In the genomic region with DNA sequence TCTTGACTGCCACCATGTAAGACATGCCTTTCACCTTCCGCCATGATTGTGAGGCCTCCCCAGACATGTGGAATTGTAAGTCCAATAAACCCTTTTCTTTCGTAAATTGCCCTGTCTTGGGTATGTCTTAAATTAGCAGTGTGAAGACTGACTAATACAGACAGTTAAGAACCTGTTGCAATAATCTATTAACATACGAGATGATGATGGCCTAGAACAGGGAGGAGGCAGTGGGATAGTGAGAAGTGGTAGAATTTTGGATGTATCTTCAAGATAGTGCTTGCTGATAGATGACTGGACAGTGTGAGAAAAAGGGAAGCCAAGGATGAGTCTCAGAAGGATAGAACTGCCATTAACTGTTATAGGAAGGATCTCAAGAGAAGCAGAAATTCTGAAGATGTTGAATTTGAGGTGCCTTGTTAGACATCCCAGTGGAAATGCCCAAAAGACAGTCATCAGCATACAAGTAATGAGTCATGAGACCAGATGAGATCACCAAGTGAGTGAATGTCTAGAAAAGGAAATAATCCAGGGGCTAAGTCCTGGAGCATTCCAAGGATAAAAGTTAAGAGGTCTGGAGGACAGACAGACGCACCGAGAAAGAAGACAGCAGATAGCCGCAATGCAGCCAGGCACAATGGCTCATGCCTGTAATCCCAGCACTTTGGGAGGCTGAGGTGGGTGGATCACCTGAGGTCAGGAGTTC, we compare ENCODE assay signal across 13 cellular contexts. TPM values are rescaled to one million over a fixed set of nuclear protein-coding genes. Genes with fewer than 3 reads are reported as not detected.
DNase-seq lines count a peak whose midpoint lies in the region; ATAC-seq and TF ChIP-seq lines count a peak whose summit lies in the region.
"Had no signal": no experiment of that assay in that cellular context is flagged by ENCODE, and none has a peak within 500 bp of the region (broad histone marks: within the 10 kb centered on the region; RNA-seq: fewer than 3 reads in every experiment).

No MANE protein-coding gene starts in this region.

- no peak for TF ChIP-seq POLR2A in erythroblast (IDR thresholded peaks at IDR 0.05; ENCODE audit: low read length)

- H3K9ac ChIP-seq in fibroblast of lung (ENCODE audit: insufficient read depth, low read length), result no peak overlapping the region

- DNase-seq in EH (ENCODE audit: low read depth) (peak; percentile 94), RPMI7951 (ENCODE audit: low read depth) (peak; percentile 87), fibroblast of lung (ENCODE audit: low read depth in 2 of 2) (peak; percentile 77 to 95), renal cortical epithelial cell (ENCODE audit: low read depth) (peak; percentile 81), erythroblast (lab: John Stamatoyannopoulos, UW) (no peak), DMS153 (lab: John Stamatoyannopoulos, UW) (no peak), left lobe of liver (ENCODE audit: low spot score) (no peak)
- DNase-seq: colonic mucosa; naive thymus-derived CD4-positive, alpha-beta T cell; NCI-H2107; stimulated activated CD4-positive, alpha-beta T cell treated with anti-CD3 and anti-CD28 coated beads, Interleukin-15, amount 100 ng/mL, for 24 hours had no signal

- peak overlapping the region; percentile 30 for H3K27ac ChIP-seq in fibroblast of lung (ENCODE audit: insufficient read depth, low read length)
- H3K27ac ChIP-seq: colonic mucosa had no signal

- no peak overlapping the region for H3K4me2 ChIP-seq in fibroblast of lung (ENCODE audit: extremely low read depth, insufficient read depth, low read length)

- H3K4me3 ChIP-seq in fibroblast of lung (replicated peaks in 1 of 4; ENCODE audit: control extremely low read depth in 1 of 4, insufficient read depth in 1 of 4, low read depth in 3 of 4, low read length in 4 of 4), result no peak overlapping the region
- H3K4me3 ChIP-seq: colonic mucosa had no signal

- H2AFZ ChIP-seq in fibroblast of lung (ENCODE audit: low read length), result no peak overlapping the region

- H4K20me1 ChIP-seq in fibroblast of lung (ENCODE audit: control insufficient read depth, extremely low read depth, insufficient read depth, low read length), result no peaks in the 10 kb centered on the region

- no peaks in the 10 kb centered on the region for H3K36me3 ChIP-seq in fibroblast of lung (ENCODE audit: control insufficient read depth, insufficient read depth, low read length)
- H3K36me3 ChIP-seq: colonic mucosa had no signal

- H3K79me2 ChIP-seq in fibroblast of lung (ENCODE audit: control insufficient read depth, insufficient read depth, low read length), result no peaks in the 10 kb centered on the region

- ATAC-seq in left lobe of liver (no peak), HG03342 (IDR thresholded peaks at IDR 0.05; ENCODE audit: unreplicated experiment) (no peak)
- ATAC-seq: activated CD4-positive, CD25-positive, alpha-beta regulatory T cell treated with anti-CD3 and anti-CD28 coated beads, Interleukin-2, amount 50 U/mL, for 24 hours; naive thymus-derived CD4-positive, alpha-beta T cell had no signal

- TF ChIP-seq CTCF in fibroblast of lung (conservative IDR thresholded peaks at IDR 0.05 in 1 of 2, IDR thresholded peaks at IDR 0.05 in 1 of 2; ENCODE audit: low read depth in 1 of 2, low read length in 2 of 2), result no peak

- no peaks in the 10 kb centered on the region for H3K4me1 ChIP-seq in fibroblast of lung (ENCODE audit: control insufficient read depth, extremely low read depth, insufficient read depth, low read length)

- no peaks in the 10 kb centered on the region for H3K27me3 ChIP-seq in fibroblast of lung (ENCODE audit: control insufficient read depth, insufficient read depth, low read length)
- H3K27me3 ChIP-seq: colonic mucosa had no signal

- H3K9me3 ChIP-seq in fibroblast of lung (ENCODE audit: control insufficient read depth, insufficient read depth, low read depth, low read length), result no peaks in the 10 kb centered on the region
- H3K9me3 ChIP-seq: colonic mucosa had no signal

RNA-seq across cellular contexts. Expression of gene UGDH, which starts 38.8 kb away (rescaled TPM):
- 50.3 and 52.3 TPM in 2 replicates for total RNA-seq in RPMI7951 (2014; rRNA removed; shearing (Covaris generic))
- total RNA-seq in fibroblast of lung, result 85.9 and 93.7 TPM in 2 replicates
- polyA plus RNA-seq in fibroblast of lung, result 154 and 182 TPM in 2 replicates
- 99.3 and 136 TPM in 2 replicates for polyA plus RNA-seq in fibroblast of lung (2012)
- 17.0 and 27.3 TPM in 2 replicates for polyA minus RNA-seq in fibroblast of lung (ENCODE audit: low replicate concordance)
- total RNA-seq in renal cortical epithelial cell, result 317 and 424 TPM in 2 replicates
- total RNA-seq in left lobe of liver, result 225 TPM

Comparison
In these comparisons a context has a peak if more than half of its experiments do, and no peak if none do; other contexts are left out.
1. DNase-seq: peak in EH (single experiment), RPMI7951 (single experiment), fibroblast of lung (2 of 2) and renal cortical epithelial cell (single experiment); none in erythroblast (0 of 2), DMS153 (single experiment) and left lobe of liver (single experiment).